ENCODE assay signal across 2 cellular contexts in genomic region chr5:177445052-177446016, GRCh38.
TF ChIP-seq lines count a peak whose summit lies in the region.

No MANE protein-coding gene starts in this region.

TF ChIP-seq in IMR-90, 13 proteins besides CTCF, POLR2A, EP300 and RAD21:
- no peak for TF ChIP-seq USF2 (IDR thresholded peaks at IDR 0.05; ENCODE audit: low read depth, low read length)
- TF ChIP-seq SMC3 (IDR thresholded peaks at IDR 0.05; ENCODE audit: low read depth, low read length) = no peak
- TF ChIP-seq RFX5 (IDR thresholded peaks at IDR 0.05; ENCODE audit: low read depth, low read length) = no peak
- TF ChIP-seq FOS (IDR thresholded peaks at IDR 0.05; ENCODE audit: low read depth, low read length) = no peak

TF ChIP-seq in neural cell, 6 proteins besides CTCF, POLR2A, EP300 and RAD21:
- TF ChIP-seq REST (IDR thresholded peaks at IDR 0.05; ENCODE audit: borderline replicate concordance) (no peak), SMC3 (conservative IDR thresholded peaks at IDR 0.05; ENCODE audit: poor library complexity) (no peak), EZH2 (IDR thresholded peaks at IDR 0.05; ENCODE audit: borderline replicate concordance, insufficient read depth, low read length, poor library complexity, severe bottlenecking) (no peak), POLR2AphosphoS5 (IDR thresholded peaks at IDR 0.05) (no peak), MXI1 (conservative IDR thresholded peaks at IDR 0.05; ENCODE audit: poor library complexity, severe bottlenecking) (no peak), TAF1 (IDR thresholded peaks at IDR 0.05; ENCODE audit: low read depth) (no peak)
